In genomic region chr18:63317982-63318881, GRCh38 we compare ENCODE assay signal across 8 cellular contexts. TPM values are rescaled to one million over a fixed set of nuclear protein-coding genes. Genes with fewer than 3 reads are reported as not detected.
A peak's percentile ranks its signal among the peaks of the same experiment; 100 is the strongest.
DNase-seq lines count a peak whose midpoint lies in the region; ATAC-seq and TF ChIP-seq lines count a peak whose summit lies in the region.

No MANE protein-coding gene starts in this region.

- ATAC-seq in GM19351 (IDR thresholded peaks at IDR 0.05; ENCODE audit: unreplicated experiment) (peak; percentile 49), HG03521 (IDR thresholded peaks at IDR 0.05; ENCODE audit: unreplicated experiment) (peak; percentile 45), left ventricle myocardium superior (peak; percentile 4)

- H3K36me3 ChIP-seq in CD8-positive, alpha-beta memory T cell (ENCODE audit: insufficient read depth, low read length): no peaks in the 10 kb centered on the region

- H3K27ac Mint-ChIP-seq in CD8-positive, alpha-beta memory T cell: peak overlapping the region; percentile 89 to 98 (median 97)

- TF ChIP-seq CTCF in retinal pigment epithelial cell (conservative IDR thresholded peaks at IDR 0.05; ENCODE audit: low read depth, low read length): peak; percentile 75

- intact Hi-C loops in left ventricle myocardium superior (cut with micrococcal nuclease): no loop called here

- H3K27me3 ChIP-seq in CD8-positive, alpha-beta memory T cell (ENCODE audit: insufficient read depth, low read length, poor library complexity, severe bottlenecking): no peaks in the 10 kb centered on the region

- peak overlapping the region; percentile 19 for H3K27ac ChIP-seq in CD8-positive, alpha-beta memory T cell (ENCODE audit: low read depth, low read length)

- peak; percentile 69 to 88 (median 78) for DNase-seq in CD8-positive, alpha-beta memory T cell
- DNase-seq in SHP77 (lab: John Stamatoyannopoulos, UW) (peak; percentile 91 to 92), left ventricle myocardium superior (peak; percentile 74), retinal pigment epithelial cell (ENCODE audit: low read depth) (no peak), mesenteric fat pad (ENCODE audit: low spot score) (no peak)
- DNase-seq in activated naive CD4-positive, alpha-beta T cell treated with anti-CD3 and anti-CD28 coated beads, Interleukin-2, amount 50 U/mL, for 16 hours: peak; percentile 85

- peaks cover 0 to 16% (median 4%) of the 10 kb centered on the region in 3 donors for H3K36me3 Mint-ChIP-seq in CD8-positive, alpha-beta memory T cell

- H3K4me1 Mint-ChIP-seq in CD8-positive, alpha-beta memory T cell: peaks cover 48 to 75% (median 72%) of the 10 kb centered on the region in 3 donors

- peak overlapping the region; percentile 94 to 100 (median 99) for H3K4me3 Mint-ChIP-seq in CD8-positive, alpha-beta memory T cell

- peak overlapping the region; percentile 75 for H3K4me3 ChIP-seq in CD8-positive, alpha-beta memory T cell (ENCODE audit: low read length)
- peak overlapping the region; percentile 86 for H3K4me3 ChIP-seq in retinal pigment epithelial cell (ENCODE audit: low read length)

- CTCF ChIA-PET in CD8-positive, alpha-beta memory T cell (lab: Charles Lee): interaction anchor here (0.6 to 3.9 kb wide), 49 partner anchors 11 to 300 kb away, joined by 3 to 144 read pairs (median 5); no protein-coding TSS in a partner anchor

- no peaks in the 10 kb centered on the region for H3K9me3 ChIP-seq in CD8-positive, alpha-beta memory T cell (ENCODE audit: low read length)

- H3K4me1 ChIP-seq in CD8-positive, alpha-beta memory T cell (ENCODE audit: insufficient read depth, low read length): peaks cover 30% of the 10 kb centered on the region

- no peaks in the 10 kb centered on the region for H3K9me3 Mint-ChIP-seq in CD8-positive, alpha-beta memory T cell

- POLR2A ChIA-PET in CD8-positive, alpha-beta memory T cell (lab: Charles Lee): interaction anchor here (0.7 to 3.0 kb wide), 13 partner anchors 16 to 794 kb away, joined by 3 to 21 read pairs (median 9); no protein-coding TSS in a partner anchor

- H3K27me3 Mint-ChIP-seq in CD8-positive, alpha-beta memory T cell: no peaks in the 10 kb centered on the region

RNA-seq across cellular contexts. Expression of gene BCL2, which starts 1.3 kb away (rescaled TPM):
- total RNA-seq in CD8-positive, alpha-beta memory T cell: 10 to 100 TPM; 58.9 to 60.5 TPM
- polyA plus RNA-seq in CD8-positive, alpha-beta memory T cell: 29.8 TPM
- total RNA-seq in left ventricle myocardium superior: 7.7 TPM
- 58.7 TPM for total RNA-seq in mesenteric fat pad

RNA-seq across cellular contexts. Expression of gene KDSR, which starts 48.8 kb away (rescaled TPM):
- total RNA-seq in CD8-positive, alpha-beta memory T cell: 10 to 100 TPM; 52.1 to 55.3 TPM
- polyA plus RNA-seq in CD8-positive, alpha-beta memory T cell: 103 TPM
- total RNA-seq in left ventricle myocardium superior (32.9 TPM), mesenteric fat pad (55.6 TPM)

Comparison
In these comparisons a context has a peak if more than half of its experiments do, and no peak if none do; other contexts are left out.
1. DNase-seq: peak in CD8-positive, alpha-beta memory T cell (5 of 5), SHP77 (2 of 2), activated naive CD4-positive, alpha-beta T cell treated with anti-CD3 and anti-CD28 coated beads, Interleukin-2, amount 50 U/mL, for 16 hours (single experiment) and left ventricle myocardium superior (single experiment); none in retinal pigment epithelial cell (single experiment) and mesenteric fat pad (single experiment).
2. Peak in every context shown above with its lines, with median percentiles within 50 percentile points of each other: ATAC-seq.